Comparison of ENCODE assay signal across 14 cellular contexts in the genomic region with DNA sequence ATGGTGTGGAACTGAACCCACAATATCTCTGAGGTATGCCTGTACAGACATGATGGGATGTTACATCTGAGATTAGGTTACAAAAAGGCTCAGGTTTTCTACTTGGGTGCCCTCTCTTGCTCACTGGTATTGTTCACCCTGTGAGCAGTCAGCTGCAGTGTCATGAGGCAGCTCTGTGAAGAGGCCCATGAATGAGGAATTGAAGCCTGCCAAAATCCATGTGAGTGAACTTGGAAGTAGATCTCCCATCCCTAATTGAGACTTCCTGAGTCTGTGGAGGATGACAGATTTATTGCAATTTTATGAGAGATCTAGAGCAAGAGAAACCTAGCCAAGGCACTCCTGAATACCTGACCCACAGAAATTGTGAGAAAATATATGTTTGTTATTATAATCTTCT.
"Had no signal": no experiment of that assay in that cellular context is flagged by ENCODE, and none has a peak within 500 bp of the region (broad histone marks: within the 10 kb centered on the region; RNA-seq: fewer than 3 reads in every experiment).

No MANE protein-coding gene starts in this region.

- H3K4me1 ChIP-seq: gastroesophageal sphincter, pancreas, testis had no signal

- ATAC-seq: activated CD4-positive, alpha-beta T cell treated with anti-CD3 and anti-CD28 coated beads for 36 hours; activated T-cell treated with anti-CD3 and anti-CD28 coated beads, Interleukin-2, amount 50 U/mL, for 72 hours; gastroesophageal sphincter; pancreas had no signal

- H3K27me3 ChIP-seq: gastroesophageal sphincter, hepatocyte, pancreas, testis had no signal

- H3K27ac ChIP-seq: gastroesophageal sphincter, hepatocyte, pancreas, testis, VCaP had no signal

- H3K36me3 ChIP-seq: gastroesophageal sphincter, pancreas had no signal

- DNase-seq: activated CD4-positive, alpha-beta memory T cell treated with anti-CD3 and anti-CD28 coated beads, Interleukin-2, amount 10 ng/mL, durations not matched to agents 7 days and 5 days; activated CD4-positive, alpha-beta T cell treated with anti-CD3 and anti-CD28 coated beads for 36 hours; activated gamma-delta T cell treated with Interleukin-2 at 50 U/mL for 16 hours; activated naive CD8-positive, alpha-beta T cell treated with anti-CD3 and anti-CD28 coated beads for 36 hours; activated T-cell treated with anti-CD3 and anti-CD28 coated beads, Interleukin-2, amount 50 U/mL, for 72 hours; kidney; pancreas; stimulated activated CD4-positive, alpha-beta T cell treated with anti-CD3 and anti-CD28 coated beads, Interleukin-4, amount 100 ng/mL, for 1 hour; stimulated activated CD8-positive, alpha-beta memory T cell treated with anti-CD3 and anti-CD28 coated beads, Interleukin-4, amount 100 ng/mL, for 48 hours; T1000; testis had no signal

- H3K4me3 ChIP-seq: gastroesophageal sphincter, hepatocyte, pancreas, testis had no signal

- H3K9me3 ChIP-seq: pancreas, testis had no signal
